In genomic region chr19:42268704-42269517, GRCh38 we compare ENCODE assay signal across 8 cellular contexts. TPM values are rescaled to one million over a fixed set of nuclear protein-coding genes. Genes with fewer than 3 reads are reported as not detected.
DNase-seq lines count a peak whose midpoint lies in the region; ATAC-seq, FAIRE-seq and TF ChIP-seq lines count a peak whose summit lies in the region.

Gene CIC (plus strand): TSS chr19:42269252. CDS start chr19:42271784, 2,532 bp downstream.

- FAIRE-seq in bronchial epithelial cell (lab: Jason Lieb, UNC), result peak; percentile 100

- peaks cover 22% of the 10 kb centered on the region for H3K4me1 Mint-ChIP-seq in WTC11

- peaks cover 13% of the 10 kb centered on the region for H3K27me3 Mint-ChIP-seq in WTC11 (ENCODE audit: low read depth)

- no peaks in the 10 kb centered on the region for H3K36me3 Mint-ChIP-seq in WTC11

- H3K9ac ChIP-seq in skeletal muscle tissue (ENCODE audit: low read depth in 1 of 3, low read length in 3 of 3), result peak within 1 kb of the TSS; percentile 94 to 99 (median 98)

- TF ChIP-seq CTCF in WTC11 (IDR thresholded peaks at IDR 0.05), result no peak
- no peak for TF ChIP-seq CTCF in bronchial epithelial cell (IDR thresholded peaks at IDR 0.05; ENCODE audit: insufficient read depth, low read length, severe bottlenecking)

- ATAC-seq in GM18907 (IDR thresholded peaks at IDR 0.05; ENCODE audit: unreplicated experiment), result peak; percentile 82
- peak; percentile 79 for ATAC-seq in HG03196 (IDR thresholded peaks at IDR 0.05; ENCODE audit: unreplicated experiment)
- ATAC-seq in WTC11, result peak; percentile 94

- no peaks in the 10 kb centered on the region for H3K9me3 Mint-ChIP-seq in WTC11

- no peaks in the 10 kb centered on the region for H3K27me3 ChIP-seq in bronchial epithelial cell (ENCODE audit: control insufficient read depth, insufficient read depth, low read length)
- H3K27me3 ChIP-seq in skeletal muscle tissue (ENCODE audit: control insufficient read depth in 3 of 3, insufficient read depth in 3 of 3, low read length in 3 of 3), result no peaks in the 10 kb centered on the region

- H3K27ac Mint-ChIP-seq in WTC11, result peak within 1 kb of the TSS; percentile 73

- no peaks in the 10 kb centered on the region for H3K9me3 ChIP-seq in iPS-18c (ENCODE audit: control insufficient read depth, insufficient read depth, low read length)
- H3K9me3 ChIP-seq in skeletal muscle tissue (ENCODE audit: control insufficient read depth in 3 of 3, low read length in 3 of 3), result no peaks in the 10 kb centered on the region

- H3K4me3 ChIP-seq in bronchial epithelial cell (ENCODE audit: low read depth, low read length), result peak within 1 kb of the TSS; percentile 52
- H3K4me3 ChIP-seq in iPS-18c (ENCODE audit: insufficient read depth, low read depth, low read length), result peak within 1 kb of the TSS; percentile 97
- H3K4me3 ChIP-seq in skeletal muscle tissue (ENCODE audit: low read length in 3 of 3), result peak within 1 kb of the TSS; percentile 82 to 93 (median 91)

- H3K27ac ChIP-seq in skeletal muscle tissue (ENCODE audit: low read depth, low read length), result peak within 1 kb of the TSS; percentile 99

- in situ Hi-C loops in ACHN (cut with HindIII; ENCODE audit: low pct_ligation_motif_present, low pct_unique_long_range_greater_than_20kb, low sequenced_read_pairs), result no loop called here

- DNase-seq in ACHN (peak; percentile 99), NCI-H226 (peak; percentile 100), WTC11 (ENCODE audit: low spot score) (peak; percentile 100), bronchial epithelial cell (ENCODE audit: low read depth) (peak; percentile 100)

- peaks cover 11% of the 10 kb centered on the region for H3K36me3 ChIP-seq in bronchial epithelial cell (ENCODE audit: control insufficient read depth, insufficient read depth, low read length)
- peaks cover 10 to 24% (median 13%) of the 10 kb centered on the region in 3 donors for H3K36me3 ChIP-seq in skeletal muscle tissue (ENCODE audit: control insufficient read depth in 3 of 3, insufficient read depth in 3 of 3, low read length in 3 of 3)

- peak within 1 kb of the TSS; percentile 80; the same call in 1 of the 2 replicates for H3K4me3 Mint-ChIP-seq in WTC11

- peaks cover 29 to 42% (median 38%) of the 10 kb centered on the region in 3 donors for H3K4me1 ChIP-seq in skeletal muscle tissue (ENCODE audit: control insufficient read depth in 3 of 3, insufficient read depth in 3 of 3, low read length in 3 of 3)

- POLR2A ChIA-PET in WTC11 (lab: Charles Lee), result interaction anchor here (1.2 to 1.5 kb wide), 2 partner anchors 11 to 26 kb away, joined by 3 to 5 read pairs; no protein-coding TSS in a partner anchor

- CTCF ChIA-PET in WTC11 (lab: Charles Lee), result interaction anchor here (0.7 to 3.2 kb wide), 3 partner anchors 11 to 83 kb away, joined by 3 to 21 read pairs (median 4); no protein-coding TSS in a partner anchor

TF ChIP-seq in WTC11, 78 proteins besides CTCF, POLR2A, EP300 and RAD21:
- TF ChIP-seq FOXK1 (CRISPR knock-in tag; IDR thresholded peaks at IDR 0.05), result peak; percentile 72
- peak; percentile 99 for TF ChIP-seq NFYB (CRISPR knock-in tag; conservative IDR thresholded peaks at IDR 0.05; ENCODE audit: low read depth)
- peak; percentile 98 for TF ChIP-seq SP1 (CRISPR knock-in tag; conservative IDR thresholded peaks at IDR 0.05)
- TF ChIP-seq NFATC4 (CRISPR knock-in tag; IDR thresholded peaks at IDR 0.05), result no peak
- no peak for TF ChIP-seq ZNF423 (CRISPR knock-in tag; IDR thresholded peaks at IDR 0.05)
- no peak for TF ChIP-seq ZNF138 (CRISPR knock-in tag; conservative IDR thresholded peaks at IDR 0.05)
- TF ChIP-seq, protein P1, sequence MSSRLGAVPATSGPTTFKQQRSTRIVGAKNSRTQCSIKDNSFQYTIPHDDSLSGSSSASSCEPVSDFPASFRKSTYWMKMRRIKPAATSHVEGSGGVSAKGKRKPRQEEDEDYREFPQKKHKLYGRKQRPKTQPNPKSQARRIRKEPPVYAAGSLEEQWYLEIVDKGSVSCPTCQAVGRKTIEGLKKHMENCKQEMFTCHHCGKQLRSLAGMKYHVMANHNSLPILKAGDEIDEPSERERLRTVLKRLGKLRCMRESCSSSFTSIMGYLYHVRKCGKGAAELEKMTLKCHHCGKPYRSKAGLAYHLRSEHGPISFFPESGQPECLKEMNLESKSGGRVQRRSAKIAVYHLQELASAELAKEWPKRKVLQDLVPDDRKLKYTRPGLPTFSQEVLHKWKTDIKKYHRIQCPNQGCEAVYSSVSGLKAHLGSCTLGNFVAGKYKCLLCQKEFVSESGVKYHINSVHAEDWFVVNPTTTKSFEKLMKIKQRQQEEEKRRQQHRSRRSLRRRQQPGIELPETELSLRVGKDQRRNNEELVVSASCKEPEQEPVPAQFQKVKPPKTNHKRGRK (CRISPR knock-in tag; IDR thresholded peaks at IDR 0.05; ENCODE audit: borderline replicate concordance), result no peak

RNA-seq across cellular contexts. Expression of gene CIC, which starts in this region (rescaled TPM):
- total RNA-seq in WTC11 (2021) (53.0 to 58.5 TPM (median 55.8 TPM) in 3 replicates), bronchial epithelial cell (7.1 and 9.3 TPM in 2 replicates), skeletal muscle tissue (10.4 TPM)

Comparison
In these comparisons a context has a peak if more than half of its experiments do, and no peak if none do; other contexts are left out.
1. Peak in every context shown above with its lines: DNase-seq, ATAC-seq, H3K4me3 ChIP-seq and H3K27ac ChIP-seq.